12 cellular contexts compared by ENCODE assay signal in genomic region chr11:47512701-47513100, GRCh38. TPM values are rescaled to one million over a fixed set of nuclear protein-coding genes. Genes with fewer than 3 reads are reported as not detected.
DNase-seq lines count a peak whose midpoint lies in the region; ATAC-seq and TF ChIP-seq lines count a peak whose summit lies in the region.
"Had no signal": no experiment of that assay in that cellular context is flagged by ENCODE, and none has a peak within 500 bp of the region (broad histone marks: within the 10 kb centered on the region; RNA-seq: fewer than 3 reads in every experiment).

No MANE protein-coding gene starts in this region.

- H3K27ac Mint-ChIP-seq in IgD-negative memory B cell, result peak overlapping the region; percentile 57 to 91 (median 63)
- peak overlapping the region; percentile 71 for H3K27ac Mint-ChIP-seq in central memory CD8-positive, alpha-beta T cell (ENCODE audit: low read depth)
- H3K27ac Mint-ChIP-seq in nephron progenitor cell, result peak overlapping the region; percentile 98

- H3K4me3 Mint-ChIP-seq in IgD-negative memory B cell, result peak overlapping the region in 1 of 4 donors; percentile 60
- H3K4me3 Mint-ChIP-seq in central memory CD8-positive, alpha-beta T cell, result no peak overlapping the region
- peak overlapping the region; percentile 13 for H3K4me3 Mint-ChIP-seq in nephron progenitor cell

- no peak for ATAC-seq in central memory CD8-positive, alpha-beta T cell (replicated peaks; ENCODE audit: extremely low read depth, poor library complexity, severe bottlenecking)

- H3K4me2 ChIP-seq in BLaER1 treated with 17β-estradiol and CSF1 and Interleukin-3, amounts not matched to agents 10 nM and 100 nM, result peak overlapping the region in 5 of 11 experiments; percentile 12 to 93 (median 88); a peak in 8 of 22 replicates

- peaks cover 0 to 58% (median 20%) of the 10 kb centered on the region in 11 experiments; a peak in 16 of 22 replicates for H3K36me3 ChIP-seq in BLaER1 treated with 17β-estradiol and CSF1 and Interleukin-3, amounts not matched to agents 10 nM and 100 nM
- H3K36me3 ChIP-seq: WERI-Rb-1 had no signal

- peaks cover 3% of the 10 kb centered on the region for H3K36me3 Mint-ChIP-seq in IgD-negative memory B cell
- peaks cover 6% of the 10 kb centered on the region for H3K36me3 Mint-ChIP-seq in central memory CD8-positive, alpha-beta T cell (ENCODE audit: insufficient read depth)
- H3K36me3 Mint-ChIP-seq in nephron progenitor cell (ENCODE audit: low read depth), result peaks cover 45% of the 10 kb centered on the region

- H3K27me3 ChIP-seq in BLaER1 treated with 17β-estradiol and CSF1 and Interleukin-3, amounts not matched to agents 10 nM and 100 nM, result no peaks in the 10 kb centered on the region
- H3K27me3 ChIP-seq: dorsolateral prefrontal cortex had no signal

- no peaks in the 10 kb centered on the region for H3K9me3 ChIP-seq in BLaER1 treated with 17β-estradiol and CSF1 and Interleukin-3, amounts not matched to agents 10 nM and 100 nM (replicated peaks in 1 of 11)

- peaks cover 73 to 100% (median 96%) of the 10 kb centered on the region in 10 experiments for H3K4me1 ChIP-seq in BLaER1 treated with 17β-estradiol and CSF1 and Interleukin-3, amounts not matched to agents 10 nM and 100 nM

- H3K4me1 Mint-ChIP-seq in IgD-negative memory B cell (peaks cover 56 to 65% (median 61%) of the 10 kb centered on the region in 3 donors), nephron progenitor cell (peaks cover 70% of the 10 kb centered on the region)
- H3K4me1 Mint-ChIP-seq in central memory CD8-positive, alpha-beta T cell, result peaks cover 61% of the 10 kb centered on the region

- H3K27me3 Mint-ChIP-seq in IgD-negative memory B cell, result no peaks in the 10 kb centered on the region
- no peaks in the 10 kb centered on the region for H3K27me3 Mint-ChIP-seq in central memory CD8-positive, alpha-beta T cell
- no peaks in the 10 kb centered on the region for H3K27me3 Mint-ChIP-seq in nephron progenitor cell (ENCODE audit: low read depth, poor library complexity)

- no peak for DNase-seq in central memory CD8-positive, alpha-beta T cell (ENCODE audit: low spot score in 2 of 2)
- DNase-seq in nephron progenitor cell (no peak), NCI-H187 treated with DMSO at 0.1 percent for 48 hours (lab: John Stamatoyannopoulos, UW) (no peak), GOT3 (lab: John Stamatoyannopoulos, UW) (no peak)
- no peak for DNase-seq in stimulated activated CD8-positive, alpha-beta memory T cell treated with anti-CD3 and anti-CD28 coated beads, Interleukin-4, amount 100 ng/mL, for 48 hours
- DNase-seq in NK-92 treated with Interleukin-12 subunit alpha and Interleukin-12 subunit beta, amount 100 ng/mL, for 24 hours (lab: John Stamatoyannopoulos, UW), result no peak
- DNase-seq: dorsolateral prefrontal cortex, NCI-H146, OCI-M1, WERI-Rb-1 had no signal

- peak overlapping the region in 3 of 11 experiments; percentile 15 to 43 (median 31); a peak in 2 of 22 replicates for H3K9ac ChIP-seq in BLaER1 treated with 17β-estradiol and CSF1 and Interleukin-3, amounts not matched to agents 10 nM and 100 nM

- peaks cover 95 to 100% (median 100%) of the 10 kb centered on the region in 11 experiments for H4K20me1 ChIP-seq in BLaER1 treated with 17β-estradiol and CSF1 and Interleukin-3, amounts not matched to agents 10 nM and 100 nM

- no peaks in the 10 kb centered on the region for H3K9me3 Mint-ChIP-seq in IgD-negative memory B cell
- H3K9me3 Mint-ChIP-seq in central memory CD8-positive, alpha-beta T cell, result no peaks in the 10 kb centered on the region
- H3K9me3 Mint-ChIP-seq in nephron progenitor cell, result no peaks in the 10 kb centered on the region

- no peak for TF ChIP-seq CTCF in nephron progenitor cell (IDR thresholded peaks at IDR 0.05)

- H3K27ac ChIP-seq in BLaER1 treated with 17β-estradiol and CSF1 and Interleukin-3, amounts not matched to agents 10 nM and 100 nM, result peak overlapping the region in 8 of 11 experiments; percentile 1 to 98 (median 20); a peak in 9 of 22 replicates
- H3K27ac ChIP-seq: WERI-Rb-1 had no signal

- H3K4me3 ChIP-seq in BLaER1 treated with 17β-estradiol and CSF1 and Interleukin-3, amounts not matched to agents 10 nM and 100 nM, result no peak overlapping the region
- H3K4me3 ChIP-seq: dorsolateral prefrontal cortex had no signal

RNA-seq across cellular contexts. Expression of gene CELF1, which starts 40.2 kb away (rescaled TPM):
- 78.6 TPM for polyA plus RNA-seq in IgD-negative memory B cell

RNA-seq across cellular contexts. Expression of gene PTPMT1, which starts 52.7 kb away (rescaled TPM):
- 49.5 TPM for polyA plus RNA-seq in IgD-negative memory B cell
